In genomic region chr19:54149021-54149812, GRCh38 we compare ENCODE assay signal across 16 cellular contexts. TPM values are rescaled to one million over a fixed set of nuclear protein-coding genes. Genes with fewer than 3 reads are reported as not detected.
A peak's percentile ranks its signal among the peaks of the same experiment; 100 is the strongest.
DNase-seq lines count a peak whose midpoint lies in the region; ATAC-seq and TF ChIP-seq lines count a peak whose summit lies in the region.
"Had no signal": no experiment of that assay in that cellular context is flagged by ENCODE, and none has a peak within 500 bp of the region (broad histone marks: within the 10 kb centered on the region; RNA-seq: fewer than 3 reads in every experiment).

No MANE protein-coding gene starts in this region.

- POLR2A ChIA-PET in RWPE1 (lab: Yijun Ruan, JAX; ENCODE audit: low non-redundant PET), result no interaction called here
- POLR2A ChIA-PET in HEK293T (lab: Yijun Ruan, JAX), result interaction anchor here (1.1 to 1.9 kb wide), 2 partner anchors 10 to 12 kb away, joined by 3 to 10 read pairs; partner anchors contain the start of genes CNOT3 and LENG1

- no peak for ATAC-seq in stimulated activated effector memory CD8-positive, alpha-beta T cell treated with anti-CD3 and anti-CD28 coated beads, Interleukin-12 subunit alpha, Interleukin-12 subunit beta, amount 100 ng/mL, for 72 hours
- ATAC-seq in HG03521 (IDR thresholded peaks at IDR 0.05; ENCODE audit: unreplicated experiment), result no peak
- no peak for ATAC-seq in HG03159 (IDR thresholded peaks at IDR 0.05; ENCODE audit: unreplicated experiment)
- ATAC-seq: HCT116 had no signal

- peak overlapping the region; percentile 65 for H3K27ac ChIP-seq in RWPE1
- H3K27ac ChIP-seq: BLaER1, GM23248 had no signal

- peaks cover 12% of the 10 kb centered on the region for H3K4me1 Mint-ChIP-seq in activated naive CD4-positive, alpha-beta T cell treated with anti-CD3 and anti-CD28 coated beads, Interleukin-2, amount 50 U/mL, for 24 hours
- H3K4me1 Mint-ChIP-seq in endothelial cell (ENCODE audit: unreplicated experiment), result peaks cover 16% of the 10 kb centered on the region
- H3K4me1 Mint-ChIP-seq in stimulated activated effector memory CD8-positive, alpha-beta T cell treated with anti-CD3 and anti-CD28 coated beads, Interleukin-12 subunit alpha, Interleukin-12 subunit beta, amount 100 ng/mL, for 72 hours, result peaks cover 29% of the 10 kb centered on the region

- CTCF ChIA-PET in RWPE1 (lab: Yijun Ruan, JAX), result no interaction called here
- CTCF ChIA-PET in HEK293T (lab: Yijun Ruan, JAX), result no interaction called here

- no peak overlapping the region for H3K4me3 Mint-ChIP-seq in activated naive CD4-positive, alpha-beta T cell treated with anti-CD3 and anti-CD28 coated beads, Interleukin-2, amount 50 U/mL, for 24 hours
- H3K4me3 Mint-ChIP-seq in endothelial cell (ENCODE audit: unreplicated experiment), result peak overlapping the region; percentile 70
- no peak overlapping the region for H3K4me3 Mint-ChIP-seq in stimulated activated effector memory CD8-positive, alpha-beta T cell treated with anti-CD3 and anti-CD28 coated beads, Interleukin-12 subunit alpha, Interleukin-12 subunit beta, amount 100 ng/mL, for 72 hours

- H3K9me3 Mint-ChIP-seq in activated naive CD4-positive, alpha-beta T cell treated with anti-CD3 and anti-CD28 coated beads, Interleukin-2, amount 50 U/mL, for 24 hours, result no peaks in the 10 kb centered on the region
- no peaks in the 10 kb centered on the region for H3K9me3 Mint-ChIP-seq in endothelial cell (ENCODE audit: unreplicated experiment)
- no peaks in the 10 kb centered on the region for H3K9me3 Mint-ChIP-seq in stimulated activated effector memory CD8-positive, alpha-beta T cell treated with anti-CD3 and anti-CD28 coated beads, Interleukin-12 subunit alpha, Interleukin-12 subunit beta, amount 100 ng/mL, for 72 hours

- peaks cover 12% of the 10 kb centered on the region for H3K36me3 Mint-ChIP-seq in activated naive CD4-positive, alpha-beta T cell treated with anti-CD3 and anti-CD28 coated beads, Interleukin-2, amount 50 U/mL, for 24 hours
- H3K36me3 Mint-ChIP-seq in endothelial cell (ENCODE audit: low read depth, unreplicated experiment), result peaks cover 59% of the 10 kb centered on the region
- H3K36me3 Mint-ChIP-seq in stimulated activated effector memory CD8-positive, alpha-beta T cell treated with anti-CD3 and anti-CD28 coated beads, Interleukin-12 subunit alpha, Interleukin-12 subunit beta, amount 100 ng/mL, for 72 hours, result peaks cover 97% of the 10 kb centered on the region

- no peaks in the 10 kb centered on the region for H3K27me3 Mint-ChIP-seq in activated naive CD4-positive, alpha-beta T cell treated with anti-CD3 and anti-CD28 coated beads, Interleukin-2, amount 50 U/mL, for 24 hours
- peaks cover 8% of the 10 kb centered on the region for H3K27me3 Mint-ChIP-seq in endothelial cell (ENCODE audit: unreplicated experiment)

- peak overlapping the region; percentile 17 for H3K27ac Mint-ChIP-seq in activated naive CD4-positive, alpha-beta T cell treated with anti-CD3 and anti-CD28 coated beads, Interleukin-2, amount 50 U/mL, for 24 hours
- H3K27ac Mint-ChIP-seq in endothelial cell (ENCODE audit: unreplicated experiment), result peak overlapping the region; percentile 94
- peak overlapping the region; percentile 89 for H3K27ac Mint-ChIP-seq in stimulated activated effector memory CD8-positive, alpha-beta T cell treated with anti-CD3 and anti-CD28 coated beads, Interleukin-12 subunit alpha, Interleukin-12 subunit beta, amount 100 ng/mL, for 72 hours

- DNase-seq in activated naive CD4-positive, alpha-beta T cell (lab: John Stamatoyannopoulos, UW), result no peak
- DNase-seq in RWPE1 (ENCODE audit: low spot score), result no peak
- no peak for DNase-seq in endothelial cell (ENCODE audit: low spot score)
- no peak for DNase-seq in stimulated activated effector memory CD8-positive, alpha-beta T cell treated with anti-CD3 and anti-CD28 coated beads, Interleukin-12 subunit alpha, Interleukin-12 subunit beta, amount 100 ng/mL, for 72 hours (ENCODE audit: low spot score in 2 of 2)
- no peak for DNase-seq in HEK293T (ENCODE audit: extremely low spot score)
- DNase-seq: DND-41, GF-D8, GM23248, KBM-7, NCI-H1694, NCI-H524 treated with DMSO at 0.1 percent for 48 hours had no signal

- TF ChIP-seq CTCF in RWPE1 (conservative IDR thresholded peaks at IDR 0.05; ENCODE audit: low read depth) (no peak), endothelial cell (IDR thresholded peaks at IDR 0.05; ENCODE audit: unreplicated experiment) (no peak)

TF ChIP-seq in HEK293T, 16 proteins besides CTCF, POLR2A, EP300 and RAD21:
- no peak for TF ChIP-seq LEF1 (IDR thresholded peaks at IDR 0.05; ENCODE audit: borderline replicate concordance)
- no peak for TF ChIP-seq FOXA1 (IDR thresholded peaks at IDR 0.05)
- TF ChIP-seq FOXM1 (IDR thresholded peaks at IDR 0.05; ENCODE audit: borderline replicate concordance), result no peak
- TF ChIP-seq ELF4 (IDR thresholded peaks at IDR 0.05), result no peak
- no peak for TF ChIP-seq FOXK2 (IDR thresholded peaks at IDR 0.05)
- TF ChIP-seq BHLHE40 (IDR thresholded peaks at IDR 0.05; ENCODE audit: borderline replicate concordance), result no peak
- TF ChIP-seq CTBP1 (IDR thresholded peaks at IDR 0.05; ENCODE audit: borderline replicate concordance), result no peak
- no peak for TF ChIP-seq HDGF (IDR thresholded peaks at IDR 0.05; ENCODE audit: borderline replicate concordance)
- no peak for TF ChIP-seq ZNF384 (IDR thresholded peaks at IDR 0.05)
- no peak for TF ChIP-seq L3MBTL2 (conservative IDR thresholded peaks at IDR 0.05)
- no peak for TF ChIP-seq NFRKB (IDR thresholded peaks at IDR 0.05)
- TF ChIP-seq PKNOX1 (IDR thresholded peaks at IDR 0.05), result no peak
- no peak for TF ChIP-seq SUZ12 (IDR thresholded peaks at IDR 0.05)
- TF ChIP-seq ARNT (IDR thresholded peaks at IDR 0.05), result no peak
- no peak for TF ChIP-seq TARDBP (IDR thresholded peaks at IDR 0.05)
- TF ChIP-seq SP1 (IDR thresholded peaks at IDR 0.05), result no peak

RNA-seq across cellular contexts. Expression of gene LENG1, which starts 10.3 kb away (rescaled TPM):
- 3.4 TPM for total RNA-seq in endothelial cell (ENCODE audit: unreplicated experiment)

RNA-seq across cellular contexts. Expression of gene CNOT3, which starts 11.7 kb away (rescaled TPM):
- total RNA-seq in endothelial cell (ENCODE audit: unreplicated experiment), result 62.2 TPM

RNA-seq across cellular contexts. Expression of gene TMC4, which starts 23.7 kb away (rescaled TPM):
- total RNA-seq in endothelial cell (ENCODE audit: unreplicated experiment), result 2.6 TPM
- total RNA-seq: GM23248 had no signal

RNA-seq across cellular contexts. Expression of gene PRPF31, which starts 33.7 kb away (rescaled TPM):
- 71.7 TPM for total RNA-seq in endothelial cell (ENCODE audit: unreplicated experiment)

RNA-seq across cellular contexts. Expression of gene TFPT, which starts 33.8 kb away (rescaled TPM):
- total RNA-seq in endothelial cell (ENCODE audit: unreplicated experiment), result 24.8 TPM

Comparison
In these comparisons a context has a peak if more than half of its experiments do, and no peak if none do; other contexts are left out.
1. H3K27ac Mint-ChIP-seq: peak in every context shown above with its lines; median percentile 94 in endothelial cell; 89 in stimulated activated effector memory CD8-positive, alpha-beta T cell treated with anti-CD3 and anti-CD28 coated beads, Interleukin-12 subunit alpha, Interleukin-12 subunit beta, amount 100 ng/mL, for 72 hours; 17 in activated naive CD4-positive, alpha-beta T cell treated with anti-CD3 and anti-CD28 coated beads, Interleukin-2, amount 50 U/mL, for 24 hours.